ENCODE assay signal across 17 cellular contexts in genomic region chr2:223908304-223909047, GRCh38. TPM values are rescaled to one million over a fixed set of nuclear protein-coding genes. Genes with fewer than 3 reads are reported as not detected.
DNase-seq lines count a peak whose midpoint lies in the region; ATAC-seq and TF ChIP-seq lines count a peak whose summit lies in the region.
"Had no signal": no experiment of that assay in that cellular context is flagged by ENCODE, and none has a peak within 500 bp of the region (broad histone marks: within the 10 kb centered on the region; RNA-seq: fewer than 3 reads in every experiment).

No MANE protein-coding gene starts in this region.

- peak; percentile 36 for TF ChIP-seq POLR2A in right lobe of liver (IDR thresholded peaks at IDR 0.05)

- H3K27ac ChIP-seq in right lobe of liver = peak overlapping the region; percentile 63 to 92 (median 89)
- H3K27ac ChIP-seq: gastroesophageal sphincter, uterus had no signal

- 26% methylated on average over 8 of the region's 8 CpGs for WGBS in right lobe of liver (ENCODE audit: insufficient coverage, low coverage, low lambda C conversion rate, missing lambda C conversion rate)

- DNase-seq in activated naive CD4-positive, alpha-beta T cell treated with anti-CD3 and anti-CD28 coated beads, Interleukin-2, amount 50 U/mL, for 72 hours (ENCODE audit: low spot score in 2 of 2) = no peak
- DNase-seq in activated B cell treated with CpG ODN at 0.5 μM for 24 hours (no peak), right lobe of liver (peak; percentile 76 to 89 (median 86)), type B pancreatic cell (ENCODE audit: extremely low spot score, unreplicated experiment) (no peak), NK-92 (lab: John Stamatoyannopoulos, UW; ENCODE audit: unreplicated experiment) (no peak), NCI-H446 (lab: John Stamatoyannopoulos, UW) (no peak)
- no peak for DNase-seq in stimulated activated CD4-positive, alpha-beta T cell treated with anti-CD3 and anti-CD28 coated beads, Interleukin-12 subunit alpha, Interleukin-12 subunit beta, amount 100 ng/mL, for 4 hours
- DNase-seq: erythroblast; naive thymus-derived CD4-positive, alpha-beta T cell; NCI-H1694 treated with DMSO at 0.1 percent for 48 hours; NCI-H345; NK-92 treated with Interleukin-12 subunit alpha and Interleukin-12 subunit beta, amount 100 ng/mL, for 24 hours; stimulated activated naive CD4-positive, alpha-beta T cell treated with Interleukin-2 at 50 U/mL for 16 hours; uterus had no signal

- no peaks in the 10 kb centered on the region for H3K27me3 ChIP-seq in right lobe of liver
- H3K27me3 ChIP-seq: gastroesophageal sphincter, uterus had no signal

- peaks cover 0 to 26% (median 11%) of the 10 kb centered on the region in 4 donors for H3K4me1 ChIP-seq in right lobe of liver
- H3K4me1 ChIP-seq: uterus had no signal

- no peak for TF ChIP-seq CTCF in activated B cell treated with CpG ODN at 0.5 μM for 24 hours (IDR thresholded peaks at IDR 0.05)
- no peak for TF ChIP-seq CTCF in right lobe of liver (IDR thresholded peaks at IDR 0.05)
- TF ChIP-seq CTCF in type B pancreatic cell (conservative IDR thresholded peaks at IDR 0.05) = no peak

- H3K4me3 ChIP-seq in right lobe of liver = no peak overlapping the region
- H3K4me3 ChIP-seq: gastroesophageal sphincter, lung, uterus had no signal

- intact Hi-C loops in activated B cell treated with CpG ODN at 0.5 μM for 24 hours (cut with micrococcal nuclease) = no loop called here
- intact Hi-C loops in right lobe of liver (cut with DNase I) = loop anchor here in 1 of 2 donors (10.0 kb wide), 1 partner anchor 46 kb away; the partner anchor contains the start of gene MRPL44

- CTCF ChIA-PET in activated B cell treated with CpG ODN at 0.5 μM for 24 hours (lab: Charles Lee) = no interaction called here

- peaks cover 15% of the 10 kb centered on the region for H3K4me1 Mint-ChIP-seq in activated naive CD4-positive, alpha-beta T cell treated with anti-CD3 and anti-CD28 coated beads, Interleukin-2, amount 50 U/mL, for 24 hours
- H3K4me1 Mint-ChIP-seq in activated B cell treated with CpG ODN at 0.5 μM for 24 hours = peaks cover 30% of the 10 kb centered on the region
- peaks cover 16% of the 10 kb centered on the region for H3K4me1 Mint-ChIP-seq in type B pancreatic cell (ENCODE audit: unreplicated experiment)

- no peaks in the 10 kb centered on the region for H3K9me3 Mint-ChIP-seq in activated naive CD4-positive, alpha-beta T cell treated with anti-CD3 and anti-CD28 coated beads, Interleukin-2, amount 50 U/mL, for 24 hours
- H3K9me3 Mint-ChIP-seq in activated naive CD4-positive, alpha-beta T cell treated with anti-CD3 and anti-CD28 coated beads, Interleukin-2, amount 50 U/mL, for 72 hours = no peaks in the 10 kb centered on the region
- H3K9me3 Mint-ChIP-seq in activated B cell treated with CpG ODN at 0.5 μM for 24 hours = no peaks in the 10 kb centered on the region
- H3K9me3 Mint-ChIP-seq in type B pancreatic cell = no peaks in the 10 kb centered on the region
- H3K9me3 Mint-ChIP-seq: naive thymus-derived CD4-positive, alpha-beta T cell had no signal

- POLR2A ChIA-PET in activated B cell treated with CpG ODN at 0.5 μM for 24 hours (lab: Charles Lee) = interaction anchor here (0.6 to 1.2 kb wide), 3 partner anchors 12 to 27 kb away, joined by 3 to 5 read pairs (median 5); no protein-coding TSS in a partner anchor

- no peaks in the 10 kb centered on the region for H3K9me3 ChIP-seq in right lobe of liver
- H3K9me3 ChIP-seq: gastroesophageal sphincter, uterus had no signal

- peaks cover 13% of the 10 kb centered on the region for H3K36me3 Mint-ChIP-seq in activated naive CD4-positive, alpha-beta T cell treated with anti-CD3 and anti-CD28 coated beads, Interleukin-2, amount 50 U/mL, for 24 hours
- H3K36me3 Mint-ChIP-seq in activated naive CD4-positive, alpha-beta T cell treated with anti-CD3 and anti-CD28 coated beads, Interleukin-2, amount 50 U/mL, for 72 hours = no peaks in the 10 kb centered on the region
- H3K36me3 Mint-ChIP-seq in activated B cell treated with CpG ODN at 0.5 μM for 24 hours (ENCODE audit: low read depth) (peaks cover 60% of the 10 kb centered on the region), type B pancreatic cell (peaks cover 32% of the 10 kb centered on the region)

- ATAC-seq in activated naive CD4-positive, alpha-beta T cell treated with anti-CD3 and anti-CD28 coated beads, Interleukin-2, amount 50 U/mL, for 72 hours = no peak
- ATAC-seq in activated B cell treated with CpG ODN at 0.5 μM for 24 hours (ENCODE audit: low read depth) (no peak), right lobe of liver (peak; percentile 90 to 97 (median 95))
- ATAC-seq: gastroesophageal sphincter had no signal

- peak overlapping the region; percentile 30 for H3K27ac Mint-ChIP-seq in activated naive CD4-positive, alpha-beta T cell treated with anti-CD3 and anti-CD28 coated beads, Interleukin-2, amount 50 U/mL, for 24 hours
- H3K27ac Mint-ChIP-seq in activated naive CD4-positive, alpha-beta T cell treated with anti-CD3 and anti-CD28 coated beads, Interleukin-2, amount 50 U/mL, for 72 hours = peak overlapping the region in 1 of 2 donors; percentile 9
- peak overlapping the region; percentile 57 for H3K27ac Mint-ChIP-seq in activated B cell treated with CpG ODN at 0.5 μM for 24 hours
- peak overlapping the region; percentile 62 for H3K27ac Mint-ChIP-seq in type B pancreatic cell

- peaks cover 0 to 5% (median 1%) of the 10 kb centered on the region in 4 donors for H3K36me3 ChIP-seq in right lobe of liver
- H3K36me3 ChIP-seq: uterus had no signal

- no peaks in the 10 kb centered on the region for H3K27me3 Mint-ChIP-seq in activated naive CD4-positive, alpha-beta T cell treated with anti-CD3 and anti-CD28 coated beads, Interleukin-2, amount 50 U/mL, for 24 hours
- H3K27me3 Mint-ChIP-seq in activated B cell treated with CpG ODN at 0.5 μM for 24 hours = no peaks in the 10 kb centered on the region
- H3K27me3 Mint-ChIP-seq in type B pancreatic cell = no peaks in the 10 kb centered on the region
- H3K27me3 Mint-ChIP-seq: naive thymus-derived CD4-positive, alpha-beta T cell had no signal

- no peak overlapping the region for H3K4me3 Mint-ChIP-seq in activated naive CD4-positive, alpha-beta T cell treated with anti-CD3 and anti-CD28 coated beads, Interleukin-2, amount 50 U/mL, for 24 hours
- no peak overlapping the region for H3K4me3 Mint-ChIP-seq in activated B cell treated with CpG ODN at 0.5 μM for 24 hours
- H3K4me3 Mint-ChIP-seq in type B pancreatic cell = no peak overlapping the region
- H3K4me3 Mint-ChIP-seq: naive thymus-derived CD4-positive, alpha-beta T cell had no signal

RNA-seq across cellular contexts. Expression of gene WDFY1, which starts 36.7 kb away (rescaled TPM):
- 10 to 100 TPM; 22.5 to 49.2 TPM for total RNA-seq in activated naive CD4-positive, alpha-beta T cell treated with anti-CD3 and anti-CD28 coated beads, Interleukin-2, amount 50 U/mL, for 72 hours
- total RNA-seq in activated B cell treated with CpG ODN at 0.5 μM for 24 hours (67.2 and 77.0 TPM in 2 replicates), right lobe of liver (10 to 100 TPM; 19.7 to 28.0 (median 21.4) TPM), type B pancreatic cell (ENCODE audit: low replicate concordance) (38.2 and 45.5 TPM in 2 replicates)

RNA-seq across cellular contexts. Expression of gene MRPL44, which starts 48.8 kb away (rescaled TPM):
- total RNA-seq in activated naive CD4-positive, alpha-beta T cell treated with anti-CD3 and anti-CD28 coated beads, Interleukin-2, amount 50 U/mL, for 72 hours = 10 to 100 TPM; 39.5 to 52.2 TPM
- total RNA-seq in activated B cell treated with CpG ODN at 0.5 μM for 24 hours (29.9 and 30.4 TPM in 2 replicates), right lobe of liver (10 to 100 TPM; 20.4 to 38.5 (median 23.5) TPM), type B pancreatic cell (ENCODE audit: low replicate concordance) (27.4 and 29.2 TPM in 2 replicates)

Comparison
In these comparisons a context has a peak if more than half of its experiments do, and no peak if none do; other contexts are left out.
1. ATAC-seq: peak in right lobe of liver (4 of 4); none in activated naive CD4-positive, alpha-beta T cell treated with anti-CD3 and anti-CD28 coated beads, Interleukin-2, amount 50 U/mL, for 72 hours (0 of 2) and activated B cell treated with CpG ODN at 0.5 μM for 24 hours (single experiment).
2. DNase-seq: peak in right lobe of liver (3 of 3); none in activated naive CD4-positive, alpha-beta T cell treated with anti-CD3 and anti-CD28 coated beads, Interleukin-2, amount 50 U/mL, for 72 hours (0 of 2), activated B cell treated with CpG ODN at 0.5 μM for 24 hours (single experiment), type B pancreatic cell (single experiment), stimulated activated CD4-positive, alpha-beta T cell treated with anti-CD3 and anti-CD28 coated beads, Interleukin-12 subunit alpha, Interleukin-12 subunit beta, amount 100 ng/mL, for 4 hours (single experiment), NK-92 (single experiment) and NCI-H446 (0 of 2).